23 cellular contexts compared by ENCODE assay signal in the genomic region with DNA sequence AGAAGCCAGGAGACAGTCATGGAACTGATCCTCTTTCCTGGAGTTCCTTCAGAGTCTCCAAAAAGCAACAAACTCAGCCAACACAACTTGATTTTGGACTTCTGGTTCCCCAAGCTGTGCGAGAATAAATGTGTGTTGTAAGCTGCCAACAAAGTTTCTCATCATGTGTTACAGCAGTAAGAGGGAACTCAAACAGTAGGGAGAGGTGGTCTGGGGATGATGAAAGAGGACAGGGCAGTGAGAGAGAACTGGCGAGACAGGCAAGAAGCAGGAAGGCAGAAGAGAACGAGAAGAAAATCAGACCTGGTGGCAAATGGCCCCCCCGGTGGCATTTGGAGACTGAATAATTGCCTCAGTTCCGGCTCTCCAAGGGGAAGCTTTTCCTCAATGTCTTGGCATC.
"Had no signal": no experiment of that assay in that cellular context is flagged by ENCODE, and none has a peak within 500 bp of the region (broad histone marks: within the 10 kb centered on the region; RNA-seq: fewer than 3 reads in every experiment).

No MANE protein-coding gene starts in this region.

- H3K4me1 ChIP-seq: ascending aorta had no signal

- H3K36me3 ChIP-seq: ascending aorta, WERI-Rb-1 had no signal

- H3K4me3 ChIP-seq: ascending aorta had no signal

- H3K27ac ChIP-seq: ascending aorta, WERI-Rb-1 had no signal

- H3K9me3 ChIP-seq: ascending aorta had no signal

- H3K27me3 ChIP-seq: ascending aorta had no signal

- DNase-seq: activated CD4-positive, alpha-beta memory T cell treated with anti-CD3 and anti-CD28 coated beads, Interleukin-2, amount 10 ng/mL, durations not matched to agents 7 days and 5 days; activated CD4-positive, alpha-beta T cell treated with anti-CD3 and anti-CD28 coated beads for 1 hour; activated CD4-positive, alpha-beta T cell treated with anti-CD3 and anti-CD28 coated beads for 48 hours; activated CD4-positive, CD25-positive, alpha-beta regulatory T cell; activated CD8-positive, alpha-beta memory T cell treated with anti-CD3 and anti-CD28 coated beads for 24 hours; activated CD8-positive, alpha-beta memory T cell treated with anti-CD3 and anti-CD28 coated beads, Interleukin-2, amount 10 ng/mL, durations not matched to agents 7 days and 5 days; activated CD8-positive, alpha-beta memory T cell treated with anti-CD3 and anti-CD28 coated beads, Interleukin-2, amount 50 U/mL, for 48 hours; activated effector memory CD4-positive, alpha-beta T cell treated with anti-CD3 and anti-CD28 coated beads, Interleukin-2, amount 50 U/mL, for 16 hours; activated naive CD4-positive, alpha-beta T cell; activated naive CD8-positive, alpha-beta T cell treated with anti-CD3 and anti-CD28 coated beads, Interleukin-2, amount 10 ng/mL, durations not matched to agents 7 days and 5 days; activated T-cell treated with anti-CD3 and anti-CD28 coated beads, Interleukin-2, amount 50 U/mL, for 48 hours; Karpas-422; NCI-H1105; NCI-H1417 treated with DMSO at 0.1 percent for 48 hours; NCI-H1930; NCI-H345; NCI-H524 treated with DMSO at 0.1 percent for 48 hours; Right ventricle myocardium superior; SW 1271; T-helper 1 cell; T1000; WERI-Rb-1 had no signal
